ENCODE assay signal across 8 cellular contexts in the genomic region with DNA sequence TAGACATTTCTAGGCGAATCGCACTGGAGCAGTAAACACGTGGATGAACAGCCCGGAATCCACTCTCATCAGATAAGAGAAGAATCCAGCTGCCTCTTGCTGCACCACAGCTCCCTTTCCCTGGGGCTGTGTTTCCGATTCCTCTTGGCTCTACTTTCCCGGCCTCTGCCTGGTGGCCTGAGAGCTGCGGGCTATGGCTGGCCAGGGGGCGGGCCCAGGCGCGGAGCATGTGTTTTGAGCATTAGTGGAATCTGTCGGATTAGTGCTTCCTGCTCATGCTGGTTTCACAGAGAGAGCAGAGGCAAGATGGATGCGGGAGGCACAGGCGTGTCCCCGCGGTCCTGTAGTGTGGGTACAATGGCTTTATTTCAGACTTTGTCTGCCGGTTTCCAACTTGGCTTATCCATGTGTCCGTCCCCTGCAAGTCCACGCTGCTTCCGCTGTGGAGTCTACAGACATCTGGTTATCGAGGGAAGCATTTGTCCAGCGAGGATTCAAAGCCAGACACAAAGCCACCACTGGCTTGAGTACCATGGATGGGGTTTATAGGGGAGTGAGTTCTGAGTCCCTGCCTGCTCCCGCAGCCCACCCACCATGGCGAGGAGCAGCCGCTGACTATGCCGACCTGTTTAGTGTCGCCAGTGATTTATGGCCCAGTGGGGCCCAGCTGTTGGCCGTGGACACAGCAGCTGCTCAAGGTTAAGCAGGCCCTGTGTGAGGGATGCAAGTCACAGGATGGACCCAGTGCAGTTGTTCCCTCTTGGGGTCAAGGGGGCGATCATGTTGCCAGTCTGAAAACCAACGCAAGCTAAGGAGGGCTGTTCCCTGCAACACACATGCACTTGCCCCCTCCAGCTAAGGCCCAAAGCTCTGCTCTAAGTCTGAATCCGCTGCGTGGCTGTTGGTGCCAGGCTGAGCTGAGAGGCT. TPM values are rescaled to one million over a fixed set of nuclear protein-coding genes. Genes with fewer than 3 reads are reported as not detected.
DNase-seq lines count a peak whose midpoint lies in the region; ATAC-seq and TF ChIP-seq lines count a peak whose summit lies in the region.

No MANE protein-coding gene starts in this region.

- H3K9me3 ChIP-seq in Caco-2 (no peaks in the 10 kb centered on the region), SJCRH30 (replicated peaks) (no peaks in the 10 kb centered on the region), parathyroid adenoma (ENCODE audit: control insufficient read depth, low read length) (no peaks in the 10 kb centered on the region)

- H3K36me3 ChIP-seq in Caco-2 (ENCODE audit: control insufficient read depth, insufficient read depth, low read length) (no peaks in the 10 kb centered on the region), SJCRH30 (no peaks in the 10 kb centered on the region), parathyroid adenoma (ENCODE audit: control insufficient read depth, insufficient read depth, low read length) (no peaks in the 10 kb centered on the region)

- H3K4me2 ChIP-seq in parathyroid adenoma (ENCODE audit: low read length): peak overlapping the region; percentile 46

- ATAC-seq in GM18909 (IDR thresholded peaks at IDR 0.05; ENCODE audit: poor library complexity, unreplicated experiment): no peak

- H3K27ac Mint-ChIP-seq in Caco-2 (ENCODE audit: unreplicated experiment): peak overlapping the region; percentile 58

- H3K9ac ChIP-seq in parathyroid adenoma: no peak overlapping the region

- peaks cover 5% of the 10 kb centered on the region for H3K36me3 Mint-ChIP-seq in Caco-2 (ENCODE audit: insufficient read depth, unreplicated experiment)

- peak overlapping the region; percentile 96 for H3K27ac ChIP-seq in SJCRH30
- peak overlapping the region; percentile 3 for H3K27ac ChIP-seq in parathyroid adenoma

- H2AFZ ChIP-seq in parathyroid adenoma: peak overlapping the region; percentile 60

- TF ChIP-seq CTCF in Caco-2 (IDR thresholded peaks at IDR 0.05; ENCODE audit: insufficient read depth in 1 of 2, low read depth in 1 of 2, low read length in 1 of 2, severe bottlenecking in 1 of 2, unreplicated experiment in 1 of 2): no peak
- no peak for TF ChIP-seq CTCF in parathyroid adenoma (IDR thresholded peaks at IDR 0.05)

- intact Hi-C loops in Caco-2 (cut with micrococcal nuclease; ENCODE audit: unreplicated experiment): loop anchor here (5.0 kb wide), 1 partner anchor 43 kb away; the partner anchor contains the start of gene EP300
- intact Hi-C loops in head of caudate nucleus (cut with DNase I): no loop called here

- POLR2A ChIA-PET in Caco-2 (lab: Charles Lee): interaction anchor here (0.5 to 1.8 kb wide), 4 partner anchors 12 to 98 kb away, joined by 3 to 12 read pairs (median 6); partner anchors contain the start of gene RBX1

- H3K4me3 ChIP-seq in Caco-2 (ENCODE audit: low read depth, low read length) (peak overlapping the region; percentile 9), SJCRH30 (peak overlapping the region; percentile 41), parathyroid adenoma (ENCODE audit: low read depth, low read length) (peak overlapping the region; percentile 15)

- in situ Hi-C loops in ACHN (cut with HindIII; ENCODE audit: low pct_ligation_motif_present, low pct_unique_long_range_greater_than_20kb, low sequenced_read_pairs): no loop called here

- peaks cover 14% of the 10 kb centered on the region for H3K4me1 Mint-ChIP-seq in Caco-2 (ENCODE audit: low read depth, unreplicated experiment)

- H3K27me3 ChIP-seq in Caco-2 (replicated peaks; ENCODE audit: control insufficient read depth, insufficient read depth, low read length) (no peaks in the 10 kb centered on the region), SJCRH30 (no peaks in the 10 kb centered on the region), parathyroid adenoma (ENCODE audit: control insufficient read depth, insufficient read depth, low read length) (no peaks in the 10 kb centered on the region)

- H3K79me2 ChIP-seq in parathyroid adenoma: no peaks in the 10 kb centered on the region

- CTCF ChIA-PET in Caco-2 (lab: Charles Lee): interaction anchor here (0.7 kb wide), 1 partner anchor 98 kb away, joined by 3 read pairs; the partner anchor contains the start of gene RBX1

- peak overlapping the region; percentile 73 for H3K4me3 Mint-ChIP-seq in Caco-2 (ENCODE audit: unreplicated experiment)

- DNase-seq in Caco-2 (peak; percentile 88 to 90), SJCRH30 (peak; percentile 97), head of caudate nucleus (peak in 40 of 42 donors; percentile 16 to 77 (median 44)), AML-193 (lab: John Stamatoyannopoulos, UW) (no peak), ACHN (no peak), T-helper 9 cell (no peak)

- no TSS peak for BruUV-seq in Caco-2 (replicated peaks; lab: Mats Ljungman, UMichigan)

- H3K4me1 ChIP-seq in Caco-2: peaks cover 31% of the 10 kb centered on the region
- peaks cover 21% of the 10 kb centered on the region for H3K4me1 ChIP-seq in SJCRH30
- no peaks in the 10 kb centered on the region for H3K4me1 ChIP-seq in parathyroid adenoma

- no peaks in the 10 kb centered on the region for H3K9me3 Mint-ChIP-seq in Caco-2 (ENCODE audit: unreplicated experiment)

- no peaks in the 10 kb centered on the region for H3K27me3 Mint-ChIP-seq in Caco-2 (ENCODE audit: insufficient read depth, unreplicated experiment)

RNA-seq across cellular contexts. Expression of gene EP300, which starts 43.3 kb away (rescaled TPM):
- total RNA-seq in Caco-2 (2022): 78.6 and 82.9 TPM in 2 replicates
- 27.5 and 29.7 TPM in 2 replicates for total RNA-seq in SJCRH30 (2014; rRNA removed; shearing (Covaris generic))

Comparison
In these comparisons a context has a peak if more than half of its experiments do, and no peak if none do; other contexts are left out.
1. DNase-seq: peak in Caco-2 (2 of 2), SJCRH30 (2 of 2) and head of caudate nucleus (40 of 42); none in AML-193 (0 of 2), ACHN (single experiment) and T-helper 9 cell (single experiment).
2. Peak in every context shown above with its lines, with median percentiles within 50 percentile points of each other: H3K4me3 ChIP-seq.